Comparison of ENCODE assay signal across 1 cellular context in genomic region chr15:66655511-66655910, GRCh38.
TF ChIP-seq lines count a peak whose summit lies in the region.

No MANE protein-coding gene starts in this region.

TF ChIP-seq in WTC11, 78 proteins besides CTCF, POLR2A, EP300 and RAD21 (continued from another document):
- TF ChIP-seq ZNF281 (CRISPR knock-in tag; IDR thresholded peaks at IDR 0.05) (no peak), PRDM15 (CRISPR knock-in tag; IDR thresholded peaks at IDR 0.05) (no peak), ATF2 (CRISPR knock-in tag; IDR thresholded peaks at IDR 0.05; ENCODE audit: borderline replicate concordance, low read depth) (no peak), ZBTB43 (CRISPR knock-in tag; IDR thresholded peaks at IDR 0.05) (no peak), TEAD1 (CRISPR knock-in tag; IDR thresholded peaks at IDR 0.05) (no peak), GTF2I (CRISPR knock-in tag; conservative IDR thresholded peaks at IDR 0.05) (no peak), HMGXB4 (CRISPR knock-in tag; IDR thresholded peaks at IDR 0.05) (no peak), ARID4B (CRISPR knock-in tag; IDR thresholded peaks at IDR 0.05; ENCODE audit: borderline replicate concordance) (no peak), GRHL2 (CRISPR knock-in tag; IDR thresholded peaks at IDR 0.05; ENCODE audit: insufficient replicate concordance, severe bottlenecking) (no peak), CDX4 (CRISPR knock-in tag; IDR thresholded peaks at IDR 0.05; ENCODE audit: borderline replicate concordance) (no peak)
